Comparison of ENCODE assay signal across 1 cellular context in the genomic region with DNA sequence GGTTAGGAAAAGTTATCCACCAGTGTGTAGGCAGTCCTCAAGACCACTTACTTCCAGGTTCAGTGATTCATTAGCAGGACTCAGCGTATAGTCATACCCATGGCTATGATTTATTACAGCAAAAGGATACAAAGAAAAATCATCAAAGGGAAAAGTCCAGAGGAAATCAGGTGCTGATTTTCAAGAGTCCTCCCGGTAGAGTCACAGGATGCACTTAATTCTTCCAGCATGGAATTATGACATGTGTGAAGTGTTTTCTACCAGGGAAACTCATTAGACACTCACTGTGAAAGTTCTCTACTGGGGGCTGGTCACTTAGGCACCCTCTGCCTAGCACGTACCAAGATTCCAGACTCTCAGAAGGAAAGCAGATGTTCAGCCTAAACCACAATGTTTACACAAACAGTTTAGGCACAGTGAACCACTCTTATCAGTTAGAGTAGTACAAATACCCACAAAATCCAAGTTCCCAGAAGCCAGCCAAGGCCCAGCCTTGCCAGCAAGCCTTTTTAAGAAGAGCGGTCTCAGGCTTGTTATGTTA.
TF ChIP-seq lines count a peak whose summit lies in the region.

No MANE protein-coding gene starts in this region.

TF ChIP-seq in A549, 52 proteins besides CTCF, POLR2A, EP300 and RAD21:
- TF ChIP-seq PHF8 (IDR thresholded peaks at IDR 0.05; ENCODE audit: borderline replicate concordance, low read depth) (no peak), JUNB (IDR thresholded peaks at IDR 0.05) (peak; percentile 55), FOSL2 (IDR thresholded peaks at IDR 0.05) (no peak), FOSL2 (CRISPR knock-in tag; IDR thresholded peaks at IDR 0.05) (peak; percentile 47)
